2 cellular contexts compared by ENCODE assay signal in the genomic region with DNA sequence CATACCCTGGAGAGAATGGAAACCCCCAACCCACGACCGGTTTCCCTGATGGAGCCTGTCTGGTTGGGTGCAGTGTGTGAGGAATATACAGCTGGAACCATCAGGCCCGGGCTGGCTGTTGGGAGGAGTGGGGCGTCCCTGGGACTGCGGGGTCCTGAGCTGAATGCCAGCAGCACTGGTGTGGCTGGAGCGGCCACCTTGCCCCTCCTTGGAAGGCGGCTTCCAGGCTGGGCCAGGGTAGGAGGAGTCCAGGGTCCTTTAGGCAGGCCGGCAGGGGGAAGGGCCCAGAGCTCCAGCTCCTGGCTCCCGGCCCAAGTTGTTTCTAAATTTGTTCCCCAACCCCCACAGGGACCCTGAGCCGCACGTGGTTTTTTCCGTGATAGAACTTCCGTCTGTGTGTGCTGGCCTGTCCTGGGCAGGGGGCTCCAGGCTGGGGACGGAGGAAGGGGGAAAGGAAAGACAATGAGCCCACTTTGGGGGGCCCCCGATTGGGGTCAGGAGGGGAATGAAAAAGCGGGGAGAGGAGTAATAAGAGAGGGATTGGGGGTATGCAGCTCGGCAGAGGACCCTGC.
TF ChIP-seq lines count a peak whose summit lies in the region.

No MANE protein-coding gene starts in this region.

TF ChIP-seq in SK-N-SH treated with all-trans-retinoic acid at 6 μM for 48 hours, 23 proteins besides CTCF, POLR2A, EP300 and RAD21:
- TF ChIP-seq, protein P1, sequence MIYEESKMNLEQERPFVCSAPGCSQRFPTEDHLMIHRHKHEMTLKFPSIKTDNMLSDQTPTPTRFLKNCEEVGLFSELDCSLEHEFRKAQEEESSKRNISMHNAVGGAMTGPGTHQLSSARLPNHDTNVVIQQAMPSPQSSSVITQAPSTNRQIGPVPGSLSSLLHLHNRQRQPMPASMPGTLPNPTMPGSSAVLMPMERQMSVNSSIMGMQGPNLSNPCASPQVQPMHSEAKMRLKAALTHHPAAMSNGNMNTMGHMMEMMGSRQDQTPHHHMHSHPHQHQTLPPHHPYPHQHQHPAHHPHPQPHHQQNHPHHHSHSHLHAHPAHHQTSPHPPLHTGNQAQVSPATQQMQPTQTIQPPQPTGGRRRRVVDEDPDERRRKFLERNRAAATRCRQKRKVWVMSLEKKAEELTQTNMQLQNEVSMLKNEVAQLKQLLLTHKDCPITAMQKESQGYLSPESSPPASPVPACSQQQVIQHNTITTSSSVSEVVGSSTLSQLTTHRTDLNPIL (CRISPR knock-in tag; IDR thresholded peaks at IDR 0.05; ENCODE audit: low read depth): no peak
- no peak for TF ChIP-seq BACH2 (CRISPR knock-in tag; IDR thresholded peaks at IDR 0.05; ENCODE audit: borderline replicate concordance)
- TF ChIP-seq ZC3H10 (CRISPR knock-in tag; IDR thresholded peaks at IDR 0.05): no peak
- TF ChIP-seq TCF4 (CRISPR knock-in tag; IDR thresholded peaks at IDR 0.05; ENCODE audit: borderline replicate concordance): no peak
- TF ChIP-seq GLIS3 (CRISPR knock-in tag; IDR thresholded peaks at IDR 0.05): no peak

TF ChIP-seq in SK-N-SH, 30 proteins besides CTCF, POLR2A, EP300 and RAD21 (continued from another document):
- TF ChIP-seq, protein P2, sequence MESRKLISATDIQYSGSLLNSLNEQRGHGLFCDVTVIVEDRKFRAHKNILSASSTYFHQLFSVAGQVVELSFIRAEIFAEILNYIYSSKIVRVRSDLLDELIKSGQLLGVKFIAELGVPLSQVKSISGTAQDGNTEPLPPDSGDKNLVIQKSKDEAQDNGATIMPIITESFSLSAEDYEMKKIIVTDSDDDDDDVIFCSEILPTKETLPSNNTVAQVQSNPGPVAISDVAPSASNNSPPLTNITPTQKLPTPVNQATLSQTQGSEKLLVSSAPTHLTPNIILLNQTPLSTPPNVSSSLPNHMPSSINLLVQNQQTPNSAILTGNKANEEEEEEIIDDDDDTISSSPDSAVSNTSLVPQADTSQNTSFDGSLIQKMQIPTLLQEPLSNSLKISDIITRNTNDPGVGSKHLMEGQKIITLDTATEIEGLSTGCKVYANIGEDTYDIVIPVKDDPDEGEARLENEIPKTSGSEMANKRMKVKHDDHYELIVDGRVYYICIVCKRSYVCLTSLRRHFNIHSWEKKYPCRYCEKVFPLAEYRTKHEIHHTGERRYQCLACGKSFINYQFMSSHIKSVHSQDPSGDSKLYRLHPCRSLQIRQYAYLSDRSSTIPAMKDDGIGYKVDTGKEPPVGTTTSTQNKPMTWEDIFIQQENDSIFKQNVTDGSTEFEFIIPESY (IDR thresholded peaks at IDR 0.05; ENCODE audit: borderline replicate concordance, low read depth): no peak
- TF ChIP-seq, protein P3, sequence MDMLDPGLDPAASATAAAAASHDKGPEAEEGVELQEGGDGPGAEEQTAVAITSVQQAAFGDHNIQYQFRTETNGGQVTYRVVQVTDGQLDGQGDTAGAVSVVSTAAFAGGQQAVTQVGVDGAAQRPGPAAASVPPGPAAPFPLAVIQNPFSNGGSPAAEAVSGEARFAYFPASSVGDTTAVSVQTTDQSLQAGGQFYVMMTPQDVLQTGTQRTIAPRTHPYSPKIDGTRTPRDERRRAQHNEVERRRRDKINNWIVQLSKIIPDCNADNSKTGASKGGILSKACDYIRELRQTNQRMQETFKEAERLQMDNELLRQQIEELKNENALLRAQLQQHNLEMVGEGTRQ (IDR thresholded peaks at IDR 0.05; ENCODE audit: borderline replicate concordance, low read depth, low read length): no peak
- TF ChIP-seq SIN3A (IDR thresholded peaks at IDR 0.05; ENCODE audit: borderline replicate concordance, low read depth, low read length) (no peak), TCF12 (IDR thresholded peaks at IDR 0.05) (no peak), MXI1 (IDR thresholded peaks at IDR 0.05; ENCODE audit: low read depth, low read length) (no peak), RFX5 (IDR thresholded peaks at IDR 0.05; ENCODE audit: low read length) (no peak), RXRA (IDR thresholded peaks at IDR 0.05; ENCODE audit: borderline replicate concordance, low read depth) (no peak), CHD2 (IDR thresholded peaks at IDR 0.05; ENCODE audit: low read length, partially characterized antibody) (no peak), NFIC (IDR thresholded peaks at IDR 0.05; ENCODE audit: borderline replicate concordance) (no peak), EZH2phosphoT487 (IDR thresholded peaks at IDR 0.05; ENCODE audit: borderline replicate concordance, low read depth) (no peak), JUND (IDR thresholded peaks at IDR 0.05) (no peak), MEF2A (IDR thresholded peaks at IDR 0.05; ENCODE audit: borderline replicate concordance, low read depth) (no peak), NRF1 (IDR thresholded peaks at IDR 0.05; ENCODE audit: low read depth, low read length) (no peak), FOXM1 (IDR thresholded peaks at IDR 0.05; ENCODE audit: low read depth) (no peak), SMC3 (IDR thresholded peaks at IDR 0.05; ENCODE audit: low read depth, low read length) (no peak)
- TF ChIP-seq, protein P4, sequence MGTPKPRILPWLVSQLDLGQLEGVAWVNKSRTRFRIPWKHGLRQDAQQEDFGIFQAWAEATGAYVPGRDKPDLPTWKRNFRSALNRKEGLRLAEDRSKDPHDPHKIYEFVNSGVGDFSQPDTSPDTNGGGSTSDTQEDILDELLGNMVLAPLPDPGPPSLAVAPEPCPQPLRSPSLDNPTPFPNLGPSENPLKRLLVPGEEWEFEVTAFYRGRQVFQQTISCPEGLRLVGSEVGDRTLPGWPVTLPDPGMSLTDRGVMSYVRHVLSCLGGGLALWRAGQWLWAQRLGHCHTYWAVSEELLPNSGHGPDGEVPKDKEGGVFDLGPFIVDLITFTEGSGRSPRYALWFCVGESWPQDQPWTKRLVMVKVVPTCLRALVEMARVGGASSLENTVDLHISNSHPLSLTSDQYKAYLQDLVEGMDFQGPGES (IDR thresholded peaks at IDR 0.05; ENCODE audit: low read depth, low read length): no peak
